1 cellular context compared by ENCODE assay signal in the genomic region with DNA sequence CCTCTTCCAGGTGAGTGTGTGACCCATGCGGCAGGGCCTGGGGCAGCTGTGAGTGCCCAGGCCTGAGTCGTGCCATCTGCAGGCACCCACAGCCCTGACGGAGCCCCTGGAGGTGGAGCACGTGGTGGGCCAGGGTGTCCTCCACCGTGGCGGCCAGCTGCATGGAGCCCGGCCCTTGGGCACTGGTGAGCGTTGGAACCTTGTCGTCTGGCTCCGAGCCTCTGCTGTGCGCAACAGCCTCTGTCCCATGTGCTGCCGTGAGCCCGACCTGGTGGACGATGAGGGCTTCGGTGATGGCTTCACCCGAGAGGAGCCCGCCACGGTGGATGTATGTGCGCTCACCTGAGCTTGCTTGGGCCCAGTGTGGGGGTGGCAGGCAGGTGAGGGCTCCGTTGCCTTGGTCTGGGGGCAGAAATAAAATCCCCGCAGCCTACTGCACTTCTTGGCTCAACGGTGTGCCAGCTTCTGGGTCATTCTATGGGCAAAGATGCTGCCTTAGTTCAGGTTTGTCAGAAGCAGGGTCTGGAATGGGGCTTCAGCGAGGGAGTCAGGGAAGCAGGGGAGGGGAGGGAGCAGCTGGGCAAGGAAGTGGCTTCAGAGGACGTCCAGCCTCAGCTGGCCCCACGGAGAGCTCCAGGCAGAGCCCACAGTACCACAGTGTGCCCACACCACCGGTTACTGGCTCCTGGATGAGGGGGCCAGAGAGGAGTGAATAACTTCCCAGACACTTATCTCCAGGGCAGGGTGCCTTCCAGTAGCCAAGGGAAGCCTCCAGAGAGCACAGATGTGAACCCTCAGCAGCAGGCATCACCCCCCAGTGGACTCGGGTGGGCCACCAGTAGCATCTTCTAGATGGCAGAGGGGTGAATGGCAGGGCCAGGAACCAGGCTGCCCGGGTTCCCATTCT.
A peak's percentile ranks its signal among the peaks of the same experiment; 100 is the strongest.
TF ChIP-seq lines count a peak whose summit lies in the region.

No MANE protein-coding gene starts in this region.

TF ChIP-seq in K562, 482 proteins besides CTCF, POLR2A, EP300 and RAD21:
- TF ChIP-seq RBFOX2 (IDR thresholded peaks at IDR 0.05; ENCODE audit: low read depth, low read length) (peak; percentile 72), ZNF41 (CRISPR knock-in tag; conservative IDR thresholded peaks at IDR 0.05) (no peak), POLR2G (IDR thresholded peaks at IDR 0.05; ENCODE audit: low read depth, low read length) (peak; percentile 62), FIP1L1 (IDR thresholded peaks at IDR 0.05; ENCODE audit: low read depth, low read length, poor library complexity, severe bottlenecking) (peak; percentile 4), PHF21A (IDR thresholded peaks at IDR 0.05; ENCODE audit: borderline replicate concordance, low read depth) (no peak)
- TF ChIP-seq, protein P1, sequence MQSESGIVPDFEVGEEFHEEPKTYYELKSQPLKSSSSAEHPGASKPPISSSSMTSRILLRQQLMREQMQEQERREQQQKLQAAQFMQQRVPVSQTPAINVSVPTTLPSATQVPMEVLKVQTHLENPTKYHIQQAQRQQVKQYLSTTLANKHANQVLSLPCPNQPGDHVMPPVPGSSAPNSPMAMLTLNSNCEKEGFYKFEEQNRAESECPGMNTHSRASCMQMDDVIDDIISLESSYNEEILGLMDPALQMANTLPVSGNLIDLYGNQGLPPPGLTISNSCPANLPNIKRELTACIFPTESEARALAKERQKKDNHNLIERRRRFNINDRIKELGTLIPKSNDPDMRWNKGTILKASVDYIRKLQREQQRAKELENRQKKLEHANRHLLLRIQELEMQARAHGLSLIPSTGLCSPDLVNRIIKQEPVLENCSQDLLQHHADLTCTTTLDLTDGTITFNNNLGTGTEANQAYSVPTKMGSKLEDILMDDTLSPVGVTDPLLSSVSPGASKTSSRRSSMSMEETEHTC (IDR thresholded peaks at IDR 0.05) = no peak
- TF ChIP-seq, protein P2, sequence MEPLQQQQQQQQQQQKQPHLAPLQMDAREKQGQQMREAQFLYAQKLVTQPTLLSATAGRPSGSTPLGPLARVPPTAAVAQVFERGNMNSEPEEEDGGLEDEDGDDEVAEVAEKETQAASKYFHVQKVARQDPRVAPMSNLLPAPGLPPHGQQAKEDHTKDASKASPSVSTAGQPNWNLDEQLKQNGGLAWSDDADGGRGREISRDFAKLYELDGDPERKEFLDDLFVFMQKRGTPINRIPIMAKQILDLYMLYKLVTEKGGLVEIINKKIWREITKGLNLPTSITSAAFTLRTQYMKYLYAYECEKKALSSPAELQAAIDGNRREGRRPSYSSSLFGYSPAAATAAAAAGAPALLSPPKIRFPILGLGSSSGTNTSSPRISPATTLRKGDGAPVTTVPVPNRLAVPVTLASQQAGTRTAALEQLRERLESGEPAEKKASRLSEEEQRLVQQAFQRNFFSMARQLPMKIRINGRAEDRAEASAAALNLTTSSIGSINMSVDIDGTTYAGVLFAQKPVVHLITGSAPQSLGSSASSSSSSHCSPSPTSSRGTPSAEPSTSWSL (CRISPR knock-in tag; IDR thresholded peaks at IDR 0.05; ENCODE audit: borderline replicate concordance) = no peak
